8 cellular contexts compared by ENCODE assay signal in genomic region chr1:46446646-46447498, GRCh38. TPM values are rescaled to one million over a fixed set of nuclear protein-coding genes. Genes with fewer than 3 reads are reported as not detected.
DNase-seq lines count a peak whose midpoint lies in the region; ATAC-seq and TF ChIP-seq lines count a peak whose summit lies in the region.

No MANE protein-coding gene starts in this region.

- TF ChIP-seq RAD21 in SK-N-SH (IDR thresholded peaks at IDR 0.05; ENCODE audit: low read length) = peak; percentile 91

- H3K9ac ChIP-seq in MM.1S (ENCODE audit: low read length) (no peak overlapping the region), SK-N-SH (no peak overlapping the region), parathyroid adenoma (no peak overlapping the region)

- no peak for TF ChIP-seq EP300 in SK-N-SH (IDR thresholded peaks at IDR 0.05; ENCODE audit: borderline replicate concordance in 1 of 2, low read depth in 1 of 2, low read length in 1 of 2)

- DNase-seq in G401 (ENCODE audit: low spot score) (peak; percentile 83), MM.1S (peak; percentile 64), SK-N-SH (peak; percentile 84), glomerular visceral epithelial cell (ENCODE audit: extremely low spot score) (peak; percentile 64), type B pancreatic cell (ENCODE audit: extremely low spot score, unreplicated experiment) (peak; percentile 86)

- H3K27ac ChIP-seq in MM.1S (ENCODE audit: low read length) (no peak overlapping the region), SK-N-SH (ENCODE audit: low read depth in 2 of 2, low read length in 1 of 2) (no peak overlapping the region), parathyroid adenoma (no peak overlapping the region)

- H3K9me3 ChIP-seq in MM.1S (replicated peaks; ENCODE audit: insufficient read depth, low read length) (no peaks in the 10 kb centered on the region), SK-N-SH (no peaks in the 10 kb centered on the region), parathyroid adenoma (ENCODE audit: control insufficient read depth, low read length) (no peaks in the 10 kb centered on the region)

- 61% methylated on average over 13 of the region's 15 CpGs for WGBS in SK-N-SH (ENCODE audit: low lambda C conversion rate)

- TF ChIP-seq CTCF in MM.1S (IDR thresholded peaks at IDR 0.05; ENCODE audit: low read length) (peak; percentile 93), SK-N-SH (IDR thresholded peaks at IDR 0.05) (peak; percentile 91), parathyroid adenoma (IDR thresholded peaks at IDR 0.05) (peak; percentile 67), type B pancreatic cell (conservative IDR thresholded peaks at IDR 0.05) (peak; percentile 96)

- H3K27me3 ChIP-seq in MM.1S (replicated peaks; ENCODE audit: insufficient read depth, low read length) = peaks cover 66% of the 10 kb centered on the region
- H3K27me3 ChIP-seq in SK-N-SH (ENCODE audit: insufficient read depth) = peaks cover 17% of the 10 kb centered on the region; the same call in 1 of the 2 replicates
- H3K27me3 ChIP-seq in parathyroid adenoma (ENCODE audit: control insufficient read depth, insufficient read depth, low read length) = no peaks in the 10 kb centered on the region

- in situ Hi-C loops in G401 (cut with HindIII; ENCODE audit: low sequenced_read_pairs) = no loop called here

- H3K4me2 ChIP-seq in MM.1S (ENCODE audit: low read depth, low read length) (no peak overlapping the region), SK-N-SH (no peak overlapping the region), parathyroid adenoma (ENCODE audit: low read length) (no peak overlapping the region)

- H3K79me2 ChIP-seq in MM.1S (ENCODE audit: low read length) (no peaks in the 10 kb centered on the region), SK-N-SH (ENCODE audit: insufficient read depth) (no peaks in the 10 kb centered on the region), parathyroid adenoma (no peaks in the 10 kb centered on the region)

- H2AFZ ChIP-seq in MM.1S (ENCODE audit: low read length) = no peak overlapping the region
- no peak overlapping the region for H2AFZ ChIP-seq in SK-N-SH (ENCODE audit: low read depth)
- no peak overlapping the region for H2AFZ ChIP-seq in parathyroid adenoma

- CTCF ChIA-PET in SK-N-SH (lab: Yijun Ruan, JAX) = interaction anchor here (0.6 to 11.5 kb wide), 51 partner anchors 12 to 311 kb away, joined by 3 to 496 read pairs (median 4); partner anchors contain the start of genes DMBX1 and EFCAB14

- peak overlapping the region; percentile 58 for H3K4me3 Mint-ChIP-seq in activated naive CD4-positive, alpha-beta T cell treated with anti-CD3 and anti-CD28 coated beads, Interleukin-2, amount 50 U/mL, for 24 hours
- peak overlapping the region; percentile 67 for H3K4me3 Mint-ChIP-seq in type B pancreatic cell

- H3F3A ChIP-seq in MM.1S (ENCODE audit: insufficient read depth, low read length) (0 out of 2 replicates have a peak, but pooled peaks cover 3% of the 10 kb centered on the region), SK-N-SH (replicated peaks; ENCODE audit: insufficient read depth) (no peaks in the 10 kb centered on the region)

- no peak for ATAC-seq in HG02840 (IDR thresholded peaks at IDR 0.05; ENCODE audit: low FRiP score, unreplicated experiment)

- H3K4me1 Mint-ChIP-seq in activated naive CD4-positive, alpha-beta T cell treated with anti-CD3 and anti-CD28 coated beads, Interleukin-2, amount 50 U/mL, for 24 hours = peaks cover 26% of the 10 kb centered on the region
- H3K4me1 Mint-ChIP-seq in type B pancreatic cell (ENCODE audit: unreplicated experiment) = peaks cover 12% of the 10 kb centered on the region

- no peak overlapping the region for H3K27ac Mint-ChIP-seq in activated naive CD4-positive, alpha-beta T cell treated with anti-CD3 and anti-CD28 coated beads, Interleukin-2, amount 50 U/mL, for 24 hours
- H3K27ac Mint-ChIP-seq in type B pancreatic cell = no peak overlapping the region

- peaks cover 41% of the 10 kb centered on the region for H3K27me3 Mint-ChIP-seq in activated naive CD4-positive, alpha-beta T cell treated with anti-CD3 and anti-CD28 coated beads, Interleukin-2, amount 50 U/mL, for 24 hours
- H3K27me3 Mint-ChIP-seq in type B pancreatic cell = peaks cover 92% of the 10 kb centered on the region

- no peak overlapping the region for H3K4me3 ChIP-seq in MM.1S (ENCODE audit: low read length)
- no peak overlapping the region for H3K4me3 ChIP-seq in SK-N-SH (ENCODE audit: low read depth in 2 of 2, low read length in 1 of 2)
- H3K4me3 ChIP-seq in parathyroid adenoma (ENCODE audit: low read depth, low read length) = no peak overlapping the region

- H4K20me1 ChIP-seq in MM.1S (ENCODE audit: insufficient read depth, low read length) = no peaks in the 10 kb centered on the region
- no peaks in the 10 kb centered on the region for H4K20me1 ChIP-seq in SK-N-SH (ENCODE audit: insufficient read depth)

- H3K4me1 ChIP-seq in MM.1S (ENCODE audit: low read length) = no peaks in the 10 kb centered on the region
- H3K4me1 ChIP-seq in SK-N-SH (ENCODE audit: control insufficient read depth in 1 of 2, insufficient read depth in 2 of 2, low read depth in 1 of 2, low read length in 1 of 2) = peaks cover 0 to 15% of the 10 kb centered on the region in 2 experiments; a peak in 1 of 4 replicates
- H3K4me1 ChIP-seq in parathyroid adenoma = no peaks in the 10 kb centered on the region

- POLR2A ChIA-PET in SK-N-SH (lab: Yijun Ruan, JAX) = interaction anchor here (1.1 kb wide), 1 partner anchor 10 kb away, joined by 3 read pairs; no protein-coding TSS in a partner anchor

- H3K9me2 ChIP-seq in MM.1S (replicated peaks; ENCODE audit: insufficient read depth, low read length) = no peaks in the 10 kb centered on the region
- no peaks in the 10 kb centered on the region for H3K9me2 ChIP-seq in SK-N-SH

- no peaks in the 10 kb centered on the region for H3K9me3 Mint-ChIP-seq in activated naive CD4-positive, alpha-beta T cell treated with anti-CD3 and anti-CD28 coated beads, Interleukin-2, amount 50 U/mL, for 24 hours
- H3K9me3 Mint-ChIP-seq in type B pancreatic cell = no peaks in the 10 kb centered on the region

- H3K36me3 Mint-ChIP-seq in activated naive CD4-positive, alpha-beta T cell treated with anti-CD3 and anti-CD28 coated beads, Interleukin-2, amount 50 U/mL, for 24 hours = peaks cover 3% of the 10 kb centered on the region
- H3K36me3 Mint-ChIP-seq in type B pancreatic cell = no peaks in the 10 kb centered on the region

- H3K36me3 ChIP-seq in MM.1S (replicated peaks; ENCODE audit: insufficient read depth, low read length) (no peaks in the 10 kb centered on the region), SK-N-SH (replicated peaks in 1 of 2; ENCODE audit: control insufficient read depth in 1 of 2, insufficient read depth in 2 of 2, low read length in 1 of 2) (no peaks in the 10 kb centered on the region), parathyroid adenoma (ENCODE audit: control insufficient read depth, insufficient read depth, low read length) (no peaks in the 10 kb centered on the region)

TF ChIP-seq in SK-N-SH, 30 proteins besides CTCF, POLR2A, EP300 and RAD21:
- TF ChIP-seq SMC3 (IDR thresholded peaks at IDR 0.05; ENCODE audit: low read depth, low read length) (peak; percentile 93), FOXM1 (IDR thresholded peaks at IDR 0.05; ENCODE audit: low read depth) (no peak)

RNA-seq across cellular contexts. Expression of gene DMBX1, which starts 42.8 kb away (rescaled TPM):
- 0.20 and 1.0 TPM in 2 replicates for total RNA-seq in G401 (2014; rRNA removed; shearing (Covaris generic))
- polyA plus RNA-seq in SK-N-SH (2012; rRNA removed) = not detected in 2 replicates
- polyA plus RNA-seq in SK-N-SH (2012; cell fraction: cytosol; rRNA removed) = 0.01 TPM in 1 of 2 replicates, not detected in the other
- polyA plus RNA-seq in SK-N-SH (2012; cell fraction: nucleus; rRNA removed) = not detected in 2 replicates
- 0.10 TPM in 1 of 2 replicates, not detected in the other for total RNA-seq in type B pancreatic cell (ENCODE audit: low replicate concordance)

RNA-seq across cellular contexts. Expression of gene FAAH, which starts 52.8 kb away (rescaled TPM):
- 0.43 TPM in 1 of 2 replicates, not detected in the other for total RNA-seq in G401 (2014; rRNA removed; shearing (Covaris generic))
- 1.2 TPM in 2 replicates for polyA plus RNA-seq in SK-N-SH (2012; rRNA removed)
- 0.24 TPM in 2 replicates for polyA plus RNA-seq in SK-N-SH (2012; cell fraction: cytosol; rRNA removed)
- polyA plus RNA-seq in SK-N-SH (2012; cell fraction: nucleus; rRNA removed) = 7.5 and 14.7 TPM in 2 replicates
- 30.8 and 32.0 TPM in 2 replicates for total RNA-seq in type B pancreatic cell (ENCODE audit: low replicate concordance)

Comparison
In these comparisons a context has a peak if more than half of its experiments do, and no peak if none do; other contexts are left out.
1. RNA of gene FAAH, which starts 52.8 kb away (total RNA-seq): 30.8 to 32.0 TPM in type B pancreatic cell; 0.43 TPM in G401; every median in the first group is over 10 times any median in the second.
2. Peak in every context shown above with its lines, with median percentiles within 50 percentile points of each other: DNase-seq and CTCF ChIP-seq.